17 cellular contexts compared by ENCODE assay signal in genomic region chr2:197992482-197993133, GRCh38.
A peak's percentile ranks its signal among the peaks of the same experiment; 100 is the strongest.
DNase-seq lines count a peak whose midpoint lies in the region; ATAC-seq and TF ChIP-seq lines count a peak whose summit lies in the region.
"Had no signal": no experiment of that assay in that cellular context is flagged by ENCODE, and none has a peak within 500 bp of the region (broad histone marks: within the 10 kb centered on the region; RNA-seq: fewer than 3 reads in every experiment).

No MANE protein-coding gene starts in this region.

- H3K36me3 Mint-ChIP-seq in glutamatergic neuron (ENCODE audit: unreplicated experiment): no peaks in the 10 kb centered on the region
- H3K36me3 Mint-ChIP-seq: stimulated activated effector memory CD8-positive, alpha-beta T cell treated with anti-CD3 and anti-CD28 coated beads, Interleukin-12 subunit alpha, Interleukin-12 subunit beta, amount 100 ng/mL, for 72 hours had no signal

- no peaks in the 10 kb centered on the region for H3K4me1 Mint-ChIP-seq in glutamatergic neuron (ENCODE audit: low read depth, unreplicated experiment)
- H3K4me1 Mint-ChIP-seq: central memory CD8-positive, alpha-beta T cell had no signal

- TF ChIP-seq CTCF in glutamatergic neuron (IDR thresholded peaks at IDR 0.05; ENCODE audit: partially characterized antibody, unreplicated experiment): no peak

- no peak overlapping the region for H3K4me3 Mint-ChIP-seq in glutamatergic neuron (ENCODE audit: unreplicated experiment)
- H3K4me3 Mint-ChIP-seq: activated CD4-positive, alpha-beta memory T cell treated with anti-CD3 and anti-CD28 coated beads for 36 hours; central memory CD8-positive, alpha-beta T cell; stimulated activated effector memory CD8-positive, alpha-beta T cell treated with anti-CD3 and anti-CD28 coated beads, Interleukin-12 subunit alpha, Interleukin-12 subunit beta, amount 100 ng/mL, for 72 hours; T-helper 1 cell treated with Interleukin-12 subunit alpha and Interleukin-12 subunit beta and Interleukin-4 antibody, amounts not matched to agents 30 μg/mL and 1 μg/mL, for 36 hours had no signal

- H3K9me3 Mint-ChIP-seq in glutamatergic neuron (ENCODE audit: unreplicated experiment): peaks cover 6% of the 10 kb centered on the region
- H3K9me3 Mint-ChIP-seq: central memory CD8-positive, alpha-beta T cell; stimulated activated effector memory CD8-positive, alpha-beta T cell treated with anti-CD3 and anti-CD28 coated beads, Interleukin-12 subunit alpha, Interleukin-12 subunit beta, amount 100 ng/mL, for 72 hours had no signal

- peak; percentile 92 for ATAC-seq in GM18867 (IDR thresholded peaks at IDR 0.05; ENCODE audit: unreplicated experiment)
- ATAC-seq in GM21423 (IDR thresholded peaks at IDR 0.05; ENCODE audit: unreplicated experiment): peak; percentile 88
- peak; percentile 89 for ATAC-seq in HG02973 (IDR thresholded peaks at IDR 0.05; ENCODE audit: unreplicated experiment)
- ATAC-seq in HG03565 (IDR thresholded peaks at IDR 0.05; ENCODE audit: unreplicated experiment): peak; percentile 84

- peaks cover 2% of the 10 kb centered on the region for H3K27me3 Mint-ChIP-seq in glutamatergic neuron (ENCODE audit: unreplicated experiment)
- H3K27me3 Mint-ChIP-seq: activated CD4-positive, alpha-beta memory T cell treated with anti-CD3 and anti-CD28 coated beads for 36 hours; central memory CD8-positive, alpha-beta T cell had no signal

- no peak overlapping the region for H3K27ac Mint-ChIP-seq in glutamatergic neuron (ENCODE audit: unreplicated experiment)
- H3K27ac Mint-ChIP-seq: activated CD4-positive, alpha-beta memory T cell treated with anti-CD3 and anti-CD28 coated beads for 36 hours; stimulated activated effector memory CD8-positive, alpha-beta T cell treated with anti-CD3 and anti-CD28 coated beads, Interleukin-12 subunit alpha, Interleukin-12 subunit beta, amount 100 ng/mL, for 72 hours; T-helper 1 cell treated with Interleukin-12 subunit alpha and Interleukin-12 subunit beta and Interleukin-4 antibody, amounts not matched to agents 30 μg/mL and 1 μg/mL, for 36 hours had no signal

- DNase-seq in NCI-H2107 treated with DMSO at 0.1 percent for 48 hours (lab: John Stamatoyannopoulos, UW; ENCODE audit: unreplicated experiment) (no peak), middle frontal gyrus (ENCODE audit: extremely low spot score, low spot score) (no peak), glutamatergic neuron (no peak)
- DNase-seq in activated T-cell treated with anti-CD3 and anti-CD28 coated beads, Interleukin-2, amount 50 U/mL, for 48 hours: no peak
- DNase-seq: activated CD4-positive, alpha-beta memory T cell treated with anti-CD3 and anti-CD28 coated beads for 36 hours; activated naive CD4-positive, alpha-beta T cell treated with Interleukin-2 at 50 U/mL for 16 hours; GF-D8; HCEC 1CT; Karpas-422; Peyer's patch had no signal
